ENCODE assay signal across 9 cellular contexts in genomic region chr16:73036074-73036826, GRCh38. TPM values are rescaled to one million over a fixed set of nuclear protein-coding genes. Genes with fewer than 3 reads are reported as not detected.
A peak's percentile ranks its signal among the peaks of the same experiment; 100 is the strongest.
DNase-seq lines count a peak whose midpoint lies in the region; ATAC-seq and TF ChIP-seq lines count a peak whose summit lies in the region.
"Had no signal": no experiment of that assay in that cellular context is flagged by ENCODE, and none has a peak within 500 bp of the region (broad histone marks: within the 10 kb centered on the region; RNA-seq: fewer than 3 reads in every experiment).

No MANE protein-coding gene starts in this region.

- no peaks in the 10 kb centered on the region for H3K36me3 Mint-ChIP-seq in neural crest cell (ENCODE audit: low read depth)
- no peaks in the 10 kb centered on the region for H3K36me3 Mint-ChIP-seq in activated naive CD4-positive, alpha-beta T cell treated with anti-CD3 and anti-CD28 coated beads for 36 hours (ENCODE audit: low read depth)

- H3K27me3 Mint-ChIP-seq in neural crest cell (ENCODE audit: low read depth) = no peaks in the 10 kb centered on the region
- H3K27me3 Mint-ChIP-seq in activated naive CD4-positive, alpha-beta T cell treated with anti-CD3 and anti-CD28 coated beads for 36 hours (ENCODE audit: low read depth) = peaks cover 12% of the 10 kb centered on the region

- no peak overlapping the region for H3K27ac ChIP-seq in esophagus muscularis mucosa (replicated peaks in 1 of 4)
- H3K27ac ChIP-seq: KMS-11 had no signal

- TF ChIP-seq POLR2A in GM18505 (IDR thresholded peaks at IDR 0.05; ENCODE audit: borderline replicate concordance, extremely low read depth, insufficient read depth, insufficient read length) (peak; percentile 57), esophagus muscularis mucosa (IDR thresholded peaks at IDR 0.05; ENCODE audit: low read depth) (no peak)

- peak overlapping the region; percentile 77 for H3K4me3 Mint-ChIP-seq in neural crest cell
- no peak overlapping the region for H3K4me3 Mint-ChIP-seq in activated naive CD4-positive, alpha-beta T cell treated with anti-CD3 and anti-CD28 coated beads for 36 hours

- H3K27ac Mint-ChIP-seq in neural crest cell (ENCODE audit: unreplicated experiment) = peak overlapping the region; percentile 28
- H3K27ac Mint-ChIP-seq in activated naive CD4-positive, alpha-beta T cell treated with anti-CD3 and anti-CD28 coated beads for 36 hours = no peak overlapping the region

- H3K9me2 ChIP-seq in Loucy (replicated peaks; ENCODE audit: low read depth, low read length) = no peaks in the 10 kb centered on the region

- H3K4me3 ChIP-seq in Loucy (ENCODE audit: low read length, poor library complexity, severe bottlenecking) (no peak overlapping the region), esophagus muscularis mucosa (no peak overlapping the region)

- H3F3A ChIP-seq in Loucy (ENCODE audit: low read depth) = no peaks in the 10 kb centered on the region

- no peaks in the 10 kb centered on the region for H4K20me1 ChIP-seq in Loucy (ENCODE audit: insufficient read depth, low read length, poor library complexity, severe bottlenecking)

- H3K36me3 ChIP-seq in Loucy (ENCODE audit: insufficient read depth, low read length) (no peaks in the 10 kb centered on the region), esophagus muscularis mucosa (no peaks in the 10 kb centered on the region)

- no peak overlapping the region for H2AFZ ChIP-seq in Loucy (ENCODE audit: low read length)

- peaks cover 60% of the 10 kb centered on the region; the same call in 1 of the 2 replicates for H3K79me2 ChIP-seq in Loucy (ENCODE audit: insufficient read depth, low read length)

- peaks cover 87% of the 10 kb centered on the region for H3K4me1 Mint-ChIP-seq in neural crest cell
- H3K4me1 Mint-ChIP-seq in activated naive CD4-positive, alpha-beta T cell treated with anti-CD3 and anti-CD28 coated beads for 36 hours (ENCODE audit: low read depth) = peaks cover 12% of the 10 kb centered on the region

- WGBS in esophagus muscularis mucosa = 67% methylated on average over 18 of the region's 19 CpGs

- CTCF ChIA-PET in activated naive CD4-positive, alpha-beta T cell treated with anti-CD3 and anti-CD28 coated beads for 36 hours (lab: Charles Lee) = no interaction called here

- TF ChIP-seq CTCF in Loucy (conservative IDR thresholded peaks at IDR 0.05; ENCODE audit: low read length) (peak; percentile 15; the same call in 1 of the 2 replicates), neural crest cell (conservative IDR thresholded peaks at IDR 0.05) (no peak), esophagus muscularis mucosa (IDR thresholded peaks at IDR 0.05) (no peak)

- ATAC-seq in GM18505 (IDR thresholded peaks at IDR 0.05; ENCODE audit: unreplicated experiment) (peak; percentile 66), GM21737 (IDR thresholded peaks at IDR 0.05; ENCODE audit: unreplicated experiment) (peak; percentile 73)

- no peak for TF ChIP-seq EP300 in esophagus muscularis mucosa (IDR thresholded peaks at IDR 0.05)

- peak overlapping the region; percentile 67 for H3K9ac ChIP-seq in Loucy (ENCODE audit: low read depth, low read length, poor library complexity, severe bottlenecking)
- H3K9ac ChIP-seq: KMS-11 had no signal

- no peaks in the 10 kb centered on the region for H3K9me3 Mint-ChIP-seq in neural crest cell
- H3K9me3 Mint-ChIP-seq in activated naive CD4-positive, alpha-beta T cell treated with anti-CD3 and anti-CD28 coated beads for 36 hours = no peaks in the 10 kb centered on the region

- no peaks in the 10 kb centered on the region for H3K27me3 ChIP-seq in Loucy (ENCODE audit: insufficient read depth, low read length, poor library complexity, severe bottlenecking)
- no peaks in the 10 kb centered on the region for H3K27me3 ChIP-seq in esophagus muscularis mucosa

- DNase-seq in neural crest cell (ENCODE audit: low read depth, low spot score) = no peak
- no peak for DNase-seq in activated naive CD4-positive, alpha-beta T cell treated with anti-CD3 and anti-CD28 coated beads for 36 hours
- DNase-seq in DMS53 treated with DMSO at 0.1 percent for 48 hours (lab: John Stamatoyannopoulos, UW; ENCODE audit: unreplicated experiment) = no peak
- DNase-seq in esophagus muscularis mucosa (ENCODE audit: extremely low spot score) = no peak
- no peak for DNase-seq in DMS79 (lab: John Stamatoyannopoulos, UW)

- no peaks in the 10 kb centered on the region for H3K9me3 ChIP-seq in Loucy (ENCODE audit: insufficient read depth, low read depth, low read length)
- H3K9me3 ChIP-seq in esophagus muscularis mucosa = no peaks in the 10 kb centered on the region

- H3K4me2 ChIP-seq in Loucy (ENCODE audit: low read depth, low read length, poor library complexity, severe bottlenecking) = peak overlapping the region; percentile 82

- H3K4me1 ChIP-seq in Loucy (ENCODE audit: insufficient read depth, low read length, poor library complexity, severe bottlenecking) (peaks cover 73% of the 10 kb centered on the region), esophagus muscularis mucosa (peaks cover 36 to 81% (median 72%) of the 10 kb centered on the region in 4 donors)

- intact Hi-C loops in activated naive CD4-positive, alpha-beta T cell treated with anti-CD3 and anti-CD28 coated beads for 36 hours (cut with micrococcal nuclease) = no loop called here
- intact Hi-C loops in esophagus muscularis mucosa (cut with DNase I) = no loop called here

RNA-seq across cellular contexts. Expression of gene ZFHX3, which starts 11.7 kb away (rescaled TPM):
- total RNA-seq in neural crest cell (40.1 and 46.0 TPM in 2 replicates), esophagus muscularis mucosa (10 to 100 TPM; 25.7 to 53.0 (median 30.6) TPM)
- total RNA-seq in activated naive CD4-positive, alpha-beta T cell treated with anti-CD3 and anti-CD28 coated beads for 36 hours = under 1 TPM; 0.44 to 0.72 TPM

Comparison
In these comparisons a context has a peak if more than half of its experiments do, and no peak if none do; other contexts are left out.
1. RNA of gene ZFHX3, which starts 11.7 kb away (total RNA-seq): 40.1 to 46.0 TPM in neural crest cell and 25.7 to 53.0 TPM in esophagus muscularis mucosa; 0.44 to 0.72 TPM in activated naive CD4-positive, alpha-beta T cell treated with anti-CD3 and anti-CD28 coated beads for 36 hours; every median in the first group is over 10 times any median in the second.